7 cellular contexts compared by ENCODE assay signal in genomic region chr18:13726972-13727331, GRCh38. TPM values are rescaled to one million over a fixed set of nuclear protein-coding genes. Genes with fewer than 3 reads are reported as not detected.
DNase-seq lines count a peak whose midpoint lies in the region; ATAC-seq and TF ChIP-seq lines count a peak whose summit lies in the region.

No MANE protein-coding gene starts in this region.

- no peaks in the 10 kb centered on the region for H3K27me3 Mint-ChIP-seq in progenitor cell of endocrine pancreas

- peaks cover 21% of the 10 kb centered on the region for H3K4me1 Mint-ChIP-seq in progenitor cell of endocrine pancreas (ENCODE audit: low read depth)

- WGBS in heart left ventricle, 4 donors, result 0 to 1% (median 1%) methylated on average over 27 to 30 of the region's 30 CpGs

- peak overlapping the region; percentile 78 for H3K4me3 ChIP-seq in GM12865 (ENCODE audit: low read depth, low read length)
- peak overlapping the region; percentile 90 for H3K4me3 ChIP-seq in NB4 (ENCODE audit: low read depth, low read length)
- H3K4me3 ChIP-seq in heart left ventricle, result peak overlapping the region; percentile 72 to 97 (median 86)

- no peaks in the 10 kb centered on the region for H3K9me3 ChIP-seq in heart left ventricle

- peak overlapping the region; percentile 95 for H3K4me3 Mint-ChIP-seq in progenitor cell of endocrine pancreas (ENCODE audit: low read depth)

- no peaks in the 10 kb centered on the region for H3K27me3 ChIP-seq in heart left ventricle

- H3K27ac ChIP-seq in heart left ventricle, result peak overlapping the region; percentile 84 to 99 (median 91)

- TF ChIP-seq POLR2A in NB4 (IDR thresholded peaks at IDR 0.05; ENCODE audit: extremely low read depth, insufficient read length), result no peak
- TF ChIP-seq POLR2A in heart left ventricle (IDR thresholded peaks at IDR 0.05), result no peak

- no peak for TF ChIP-seq CTCF in GM12865 (IDR thresholded peaks at IDR 0.05; ENCODE audit: insufficient read depth, low read depth, low read length, missing control alignments)
- no peak for TF ChIP-seq CTCF in NB4 (IDR thresholded peaks at IDR 0.05; ENCODE audit: low read depth, low read length)
- no peak for TF ChIP-seq CTCF in heart left ventricle (IDR thresholded peaks at IDR 0.05)
- TF ChIP-seq CTCF in progenitor cell of endocrine pancreas (IDR thresholded peaks at IDR 0.05; ENCODE audit: unreplicated experiment), result no peak

- H3K9me3 Mint-ChIP-seq in progenitor cell of endocrine pancreas (ENCODE audit: low read depth), result no peaks in the 10 kb centered on the region

- H3K4me1 ChIP-seq in heart left ventricle, result peaks cover 0 to 50% (median 24%) of the 10 kb centered on the region in 12 donors

- H3K27ac Mint-ChIP-seq in progenitor cell of endocrine pancreas, result peak overlapping the region; percentile 99

- H3K36me3 Mint-ChIP-seq in progenitor cell of endocrine pancreas (ENCODE audit: insufficient read depth), result peaks cover 2% of the 10 kb centered on the region

- peaks cover 0 to 11% (median 0%) of the 10 kb centered on the region in 9 donors for H3K36me3 ChIP-seq in heart left ventricle

- intact Hi-C loops in heart left ventricle (cut with DNase I), result loop anchor here in 9 of 10 donors (2.0 to 10.0 kb wide), 12 partner anchors 40 to 732 kb away; partner anchors contain the start of genes LDLRAD4 (in 6 of the 9) and CEP192 (in 1 of the 9)

- ATAC-seq in heart left ventricle (peak; percentile 33 to 60 (median 40)), HG02884 (IDR thresholded peaks at IDR 0.05; ENCODE audit: unreplicated experiment) (no peak)

- DNase-seq in GM12865 (ENCODE audit: low read depth) (peak; percentile 44), HCEC 1CT (peak; percentile 36), NB4 (ENCODE audit: low read depth) (no peak), heart left ventricle (no peak), progenitor cell of endocrine pancreas (ENCODE audit: low spot score, unreplicated experiment) (peak; percentile 43)
- DNase-seq in activated gamma-delta T cell treated with anti-CD3 and anti-CD28 coated beads, Interleukin-2, amount 50 U/mL, for 16 hours (ENCODE audit: low read depth), result peak; percentile 10

RNA-seq across cellular contexts. Expression of gene RNMT, which starts 0.5 kb away (rescaled TPM):
- total RNA-seq in heart left ventricle (10 to 100 TPM; 19.9 to 38.0 (median 26.6) TPM), progenitor cell of endocrine pancreas (41.0 and 47.6 TPM in 2 replicates)
- polyA plus RNA-seq in heart left ventricle, result 10 to 100 TPM; 14.8 to 18.2 TPM

RNA-seq across cellular contexts. Expression of gene FAM210A, which starts 0.6 kb away (rescaled TPM):
- total RNA-seq in heart left ventricle (10 to 100 TPM; 29.3 to 66.4 (median 48.7) TPM), progenitor cell of endocrine pancreas (11.0 and 12.7 TPM in 2 replicates)
- 10 to 100 TPM; 14.0 to 26.1 TPM for polyA plus RNA-seq in heart left ventricle

Comparison
In these comparisons a context has a peak if more than half of its experiments do, and no peak if none do; other contexts are left out.
1. DNase-seq: peak in GM12865 (single experiment), HCEC 1CT (single experiment), activated gamma-delta T cell treated with anti-CD3 and anti-CD28 coated beads, Interleukin-2, amount 50 U/mL, for 16 hours (single experiment) and progenitor cell of endocrine pancreas (single experiment); none in NB4 (single experiment) and heart left ventricle (0 of 5).
2. Peak in every context shown above with its lines, with median percentiles within 50 percentile points of each other: H3K4me3 ChIP-seq.